In the genomic region with DNA sequence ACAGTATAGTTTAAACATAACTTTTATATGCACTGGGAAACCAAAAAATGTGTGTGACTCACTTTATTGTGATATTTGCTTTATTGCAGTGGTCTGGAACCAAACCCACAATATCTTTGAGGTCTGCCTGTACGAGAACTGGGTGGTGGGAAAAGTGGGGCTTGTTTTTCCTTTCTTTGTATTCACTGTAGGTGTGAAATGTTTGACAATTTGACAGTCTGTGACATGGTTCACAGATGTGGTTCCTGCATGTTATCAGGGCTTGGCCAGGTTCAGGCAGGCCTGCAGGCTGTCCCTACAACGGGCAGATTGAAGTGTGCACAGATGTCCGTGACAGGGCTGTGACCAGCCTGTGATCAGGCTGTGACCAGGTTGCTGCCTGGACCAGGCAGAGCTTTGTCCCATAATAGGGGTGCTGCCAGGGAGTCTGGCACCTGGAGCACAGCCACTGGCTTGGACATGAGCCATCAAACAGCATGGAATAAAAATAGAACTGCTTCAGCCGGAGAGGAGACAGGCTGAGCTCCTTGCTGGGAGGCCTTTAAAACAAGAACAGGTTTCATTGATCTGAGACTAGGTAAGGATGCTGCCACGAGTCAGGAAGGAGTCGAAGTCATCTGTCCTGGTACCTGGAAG, we compare ENCODE assay signal across 9 cellular contexts.
A peak's percentile ranks its signal among the peaks of the same experiment; 100 is the strongest.
DNase-seq lines count a peak whose midpoint lies in the region; ATAC-seq and TF ChIP-seq lines count a peak whose summit lies in the region.
"Had no signal": no experiment of that assay in that cellular context is flagged by ENCODE, and none has a peak within 500 bp of the region (broad histone marks: within the 10 kb centered on the region; RNA-seq: fewer than 3 reads in every experiment).

No MANE protein-coding gene starts in this region.

- H3K4me2 ChIP-seq in hepatocyte = no peak overlapping the region
- H3K4me2 ChIP-seq: KMS-11 had no signal

- no peaks in the 10 kb centered on the region for H4K20me1 ChIP-seq in hepatocyte (ENCODE audit: insufficient read depth, poor library complexity, severe bottlenecking)

- no peak for ATAC-seq in gastroesophageal sphincter

- WGBS in gastroesophageal sphincter (ENCODE audit: low coverage in 1 of 2), 2 donors = 3 to 37% methylated on average over 4 of the region's 6 CpGs
- WGBS in hepatocyte (ENCODE audit: low lambda C conversion rate, missing lambda C conversion rate) = 54% methylated on average over 6 of the region's 6 CpGs

- peaks cover 29% of the 10 kb centered on the region for H3K36me3 Mint-ChIP-seq in T-helper 2 cell treated with Interferon-gamma antibody and Interleukin-4, amounts not matched to agents 5 μg/mL and 100 μg/mL, for 36 hours (ENCODE audit: low read depth)

- H2AFZ ChIP-seq in hepatocyte = no peak overlapping the region

- peaks cover 4% of the 10 kb centered on the region for H3K9me3 Mint-ChIP-seq in T-helper 2 cell treated with Interferon-gamma antibody and Interleukin-4, amounts not matched to agents 5 μg/mL and 100 μg/mL, for 36 hours

- H3K79me2 ChIP-seq in hepatocyte = no peaks in the 10 kb centered on the region

- no peak for TF ChIP-seq EP300 in gastroesophageal sphincter (IDR thresholded peaks at IDR 0.05)

- peak overlapping the region; percentile 85 for H3K27ac Mint-ChIP-seq in T-helper 2 cell treated with Interferon-gamma antibody and Interleukin-4, amounts not matched to agents 5 μg/mL and 100 μg/mL, for 36 hours

- H3K27me3 Mint-ChIP-seq in T-helper 2 cell treated with Interferon-gamma antibody and Interleukin-4, amounts not matched to agents 5 μg/mL and 100 μg/mL, for 36 hours (ENCODE audit: low read depth) = no peaks in the 10 kb centered on the region

- H3K36me3 ChIP-seq in gastroesophageal sphincter (no peaks in the 10 kb centered on the region), hepatocyte (replicated peaks; ENCODE audit: insufficient read depth, low read depth) (no peaks in the 10 kb centered on the region)

- TF ChIP-seq CTCF in gastroesophageal sphincter (IDR thresholded peaks at IDR 0.05) (no peak), hepatocyte (IDR thresholded peaks at IDR 0.05; ENCODE audit: poor library complexity) (no peak)

- DNase-seq in NCI-H748 (lab: John Stamatoyannopoulos, UW; ENCODE audit: unreplicated experiment) = peak; percentile 44
- DNase-seq in NCI-H748 treated with DMSO at 0.1 percent for 48 hours (lab: John Stamatoyannopoulos, UW) = no peak
- no peak for DNase-seq in T-helper 2 cell treated with Interferon-gamma antibody and Interleukin-4, amounts not matched to agents 5 μg/mL and 100 μg/mL, for 36 hours (ENCODE audit: low spot score)
- DNase-seq in stimulated activated CD8-positive, alpha-beta memory T cell treated with anti-CD3 and anti-CD28 coated beads, Interleukin-4, amount 100 ng/mL, for 48 hours = peak; percentile 43
- DNase-seq in hepatocyte (ENCODE audit: low spot score) = no peak
- no peak for DNase-seq in foreskin melanocyte
- no peak for DNase-seq in HCEC 1CT

- peaks cover 0 to 45% (median 12%) of the 10 kb centered on the region in 3 donors for H3K4me1 ChIP-seq in gastroesophageal sphincter
- H3K4me1 ChIP-seq in hepatocyte (ENCODE audit: insufficient read depth) = peaks cover 12% of the 10 kb centered on the region

- H3K9me3 ChIP-seq in gastroesophageal sphincter = no peaks in the 10 kb centered on the region
- H3K9me3 ChIP-seq in hepatocyte (ENCODE audit: low read depth) = no peaks in the 10 kb centered on the region

- TF ChIP-seq POLR2A in gastroesophageal sphincter (IDR thresholded peaks at IDR 0.05) = no peak

- H3K4me3 ChIP-seq in gastroesophageal sphincter = no peak overlapping the region
- no peak overlapping the region for H3K4me3 ChIP-seq in hepatocyte

- peak overlapping the region; percentile 72 for H3K4me3 Mint-ChIP-seq in T-helper 2 cell treated with Interferon-gamma antibody and Interleukin-4, amounts not matched to agents 5 μg/mL and 100 μg/mL, for 36 hours

- no peaks in the 10 kb centered on the region for H3K9me2 ChIP-seq in hepatocyte (replicated peaks; ENCODE audit: insufficient read depth)

- H3K4me1 Mint-ChIP-seq in T-helper 2 cell treated with Interferon-gamma antibody and Interleukin-4, amounts not matched to agents 5 μg/mL and 100 μg/mL, for 36 hours (ENCODE audit: low read depth) = peaks cover 41% of the 10 kb centered on the region

- H3K27ac ChIP-seq in gastroesophageal sphincter = peak overlapping the region; percentile 26 to 80 (median 61)
- no peak overlapping the region for H3K27ac ChIP-seq in hepatocyte
- H3K27ac ChIP-seq: KMS-11 had no signal

- no peaks in the 10 kb centered on the region for H3K27me3 ChIP-seq in gastroesophageal sphincter
- no peaks in the 10 kb centered on the region for H3K27me3 ChIP-seq in hepatocyte

Comparison
In these comparisons a context has a peak if more than half of its experiments do, and no peak if none do; other contexts are left out.
1. DNase-seq: peak in NCI-H748 (single experiment) and stimulated activated CD8-positive, alpha-beta memory T cell treated with anti-CD3 and anti-CD28 coated beads, Interleukin-4, amount 100 ng/mL, for 48 hours (single experiment); none in NCI-H748 treated with DMSO at 0.1 percent for 48 hours (single experiment), T-helper 2 cell treated with Interferon-gamma antibody and Interleukin-4, amounts not matched to agents 5 μg/mL and 100 μg/mL, for 36 hours (single experiment), hepatocyte (single experiment), foreskin melanocyte (single experiment) and HCEC 1CT (single experiment).